23 cellular contexts compared by ENCODE assay signal in the genomic region with DNA sequence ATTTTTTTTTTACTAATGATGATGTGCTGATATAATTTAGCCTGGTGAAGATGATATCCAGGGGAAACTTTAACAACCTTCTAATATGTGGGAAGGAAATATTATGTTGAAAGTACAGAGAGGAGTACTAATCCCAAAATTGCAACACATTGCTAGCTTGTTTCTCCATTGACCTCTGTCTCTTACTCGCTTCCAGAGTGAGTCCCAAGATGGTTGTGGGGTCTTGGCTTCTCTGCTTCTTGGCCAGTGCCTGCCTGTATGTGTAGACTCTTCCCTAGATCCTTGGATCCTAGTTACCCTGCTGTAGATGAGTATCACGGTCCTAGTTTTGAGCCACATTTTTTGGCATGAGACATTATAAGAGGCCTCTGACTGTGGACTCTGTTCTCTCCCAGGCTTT. TPM values are rescaled to one million over a fixed set of nuclear protein-coding genes. Genes with fewer than 3 reads are reported as not detected.
A peak's percentile ranks its signal among the peaks of the same experiment; 100 is the strongest.
DNase-seq lines count a peak whose midpoint lies in the region; ATAC-seq and TF ChIP-seq lines count a peak whose summit lies in the region.
"Had no signal": no experiment of that assay in that cellular context is flagged by ENCODE, and none has a peak within 500 bp of the region (broad histone marks: within the 10 kb centered on the region; RNA-seq: fewer than 3 reads in every experiment).

No MANE protein-coding gene starts in this region.

- H3K27ac ChIP-seq in body of pancreas: no peak overlapping the region
- no peak overlapping the region for H3K27ac ChIP-seq in sigmoid colon
- peak overlapping the region; percentile 61 for H3K27ac ChIP-seq in vagina
- H3K27ac ChIP-seq: SJSA1 had no signal

- peak in 2 of 4 donors; percentile 14 to 36 for DNase-seq in body of pancreas
- DNase-seq in left cardiac atrium: peak; percentile 37
- DNase-seq in sigmoid colon: peak; percentile 74
- no peak for DNase-seq in vagina (ENCODE audit: extremely low spot score in 2 of 2)
- no peak for DNase-seq in T-helper 2 cell treated with Interferon-gamma antibody and Interleukin-4, amounts not matched to agents 5 μg/mL and 100 μg/mL, for 36 hours (ENCODE audit: low spot score)
- no peak for DNase-seq in kidney tubule cell (ENCODE audit: low spot score)
- DNase-seq: activated CD4-positive, alpha-beta T cell treated with anti-CD3 and anti-CD28 coated beads, Interleukin-2, amount 50 U/mL, for 48 hours; activated naive CD4-positive, alpha-beta T cell; activated naive CD8-positive, alpha-beta T cell treated with anti-CD3 and anti-CD28 coated beads, Interleukin-2, amount 50 U/mL, for 24 hours; activated T-cell treated with anti-CD3 and anti-CD28 coated beads, Interleukin-2, amount 50 U/mL, for 72 hours; EL; HFFc6; hypothalamus; NCI-H146; NCI-H226; posterior cingulate gyrus; stimulated activated CD4-positive, alpha-beta T cell treated with anti-CD3 and anti-CD28 coated beads, Interleukin-15, amount 100 ng/mL, for 24 hours; stimulated activated CD4-positive, alpha-beta T cell treated with anti-CD3 and anti-CD28 coated beads, Interleukin-4, amount 100 ng/mL, for 4 hours; T-helper 1 cell had no signal

- no peak overlapping the region for H3K4me3 Mint-ChIP-seq in T-helper 2 cell treated with Interferon-gamma antibody and Interleukin-4, amounts not matched to agents 5 μg/mL and 100 μg/mL, for 36 hours
- H3K4me3 Mint-ChIP-seq: activated naive CD8-positive, alpha-beta T cell treated with anti-CD3 and anti-CD28 coated beads, Interleukin-2, amount 50 U/mL, for 24 hours; activated T-cell treated with anti-CD3 and anti-CD28 coated beads, Interleukin-2, amount 50 U/mL, for 72 hours; HFFc6 had no signal

- TF ChIP-seq CTCF in body of pancreas (IDR thresholded peaks at IDR 0.05) (no peak), sigmoid colon (IDR thresholded peaks at IDR 0.05) (no peak), vagina (IDR thresholded peaks at IDR 0.05) (no peak)

- H3K27me3 ChIP-seq in body of pancreas (no peaks in the 10 kb centered on the region), sigmoid colon (no peaks in the 10 kb centered on the region), vagina (no peaks in the 10 kb centered on the region)
- H3K27me3 ChIP-seq: esophagus muscularis mucosa, SJSA1 had no signal

- no peaks in the 10 kb centered on the region for H3K36me3 Mint-ChIP-seq in T-helper 2 cell treated with Interferon-gamma antibody and Interleukin-4, amounts not matched to agents 5 μg/mL and 100 μg/mL, for 36 hours (ENCODE audit: low read depth)

- no peaks in the 10 kb centered on the region for H3K9me3 Mint-ChIP-seq in T-helper 2 cell treated with Interferon-gamma antibody and Interleukin-4, amounts not matched to agents 5 μg/mL and 100 μg/mL, for 36 hours
- H3K9me3 Mint-ChIP-seq: activated naive CD8-positive, alpha-beta T cell treated with anti-CD3 and anti-CD28 coated beads, Interleukin-2, amount 50 U/mL, for 24 hours; activated T-cell treated with anti-CD3 and anti-CD28 coated beads, Interleukin-2, amount 50 U/mL, for 72 hours; HFFc6 had no signal

- no peak overlapping the region for H3K4me3 ChIP-seq in body of pancreas
- no peak overlapping the region for H3K4me3 ChIP-seq in sigmoid colon
- H3K4me3 ChIP-seq in vagina: no peak overlapping the region
- H3K4me3 ChIP-seq: esophagus muscularis mucosa, GM12878, SJSA1 had no signal

- no peak overlapping the region for H3K27ac Mint-ChIP-seq in T-helper 2 cell treated with Interferon-gamma antibody and Interleukin-4, amounts not matched to agents 5 μg/mL and 100 μg/mL, for 36 hours
- H3K27ac Mint-ChIP-seq: activated naive CD8-positive, alpha-beta T cell treated with anti-CD3 and anti-CD28 coated beads, Interleukin-2, amount 50 U/mL, for 24 hours; activated T-cell treated with anti-CD3 and anti-CD28 coated beads, Interleukin-2, amount 50 U/mL, for 72 hours; HFFc6 had no signal

- TF ChIP-seq EP300 in sigmoid colon (IDR thresholded peaks at IDR 0.05): no peak

- no peaks in the 10 kb centered on the region for H3K9me3 ChIP-seq in body of pancreas
- no peaks in the 10 kb centered on the region for H3K9me3 ChIP-seq in sigmoid colon
- no peaks in the 10 kb centered on the region for H3K9me3 ChIP-seq in vagina
- H3K9me3 ChIP-seq: esophagus muscularis mucosa, SJSA1 had no signal

- intact Hi-C loops in body of pancreas (cut with DNase I) (no loop called here), left cardiac atrium (cut with DNase I) (no loop called here), sigmoid colon (cut with DNase I) (no loop called here), vagina (cut with DNase I) (no loop called here)

- H3K27me3 Mint-ChIP-seq in T-helper 2 cell treated with Interferon-gamma antibody and Interleukin-4, amounts not matched to agents 5 μg/mL and 100 μg/mL, for 36 hours (ENCODE audit: low read depth): no peaks in the 10 kb centered on the region

- H3K4me1 Mint-ChIP-seq in T-helper 2 cell treated with Interferon-gamma antibody and Interleukin-4, amounts not matched to agents 5 μg/mL and 100 μg/mL, for 36 hours (ENCODE audit: low read depth): no peaks in the 10 kb centered on the region
- H3K4me1 Mint-ChIP-seq: activated naive CD8-positive, alpha-beta T cell treated with anti-CD3 and anti-CD28 coated beads, Interleukin-2, amount 50 U/mL, for 24 hours had no signal

- ATAC-seq in body of pancreas (peak; percentile 64), left cardiac atrium (peak in 1 of 2 donors; percentile 90), GM21515 (IDR thresholded peaks at IDR 0.05; ENCODE audit: unreplicated experiment) (no peak)
- ATAC-seq: activated naive CD8-positive, alpha-beta T cell treated with anti-CD3 and anti-CD28 coated beads, Interleukin-2, amount 50 U/mL, for 24 hours; activated T-cell treated with anti-CD3 and anti-CD28 coated beads, Interleukin-2, amount 50 U/mL, for 72 hours; GM12878 had no signal

- no peaks in the 10 kb centered on the region for H3K4me1 ChIP-seq in body of pancreas
- peaks cover 0 to 3% (median 2%) of the 10 kb centered on the region in 4 donors for H3K4me1 ChIP-seq in sigmoid colon
- no peaks in the 10 kb centered on the region for H3K4me1 ChIP-seq in vagina
- H3K4me1 ChIP-seq: esophagus muscularis mucosa, SJSA1 had no signal

- TF ChIP-seq POLR2A in body of pancreas (IDR thresholded peaks at IDR 0.05) (no peak), sigmoid colon (IDR thresholded peaks at IDR 0.05) (no peak), vagina (IDR thresholded peaks at IDR 0.05) (no peak)

- H3K36me3 ChIP-seq in body of pancreas (replicated peaks in 1 of 2; ENCODE audit: insufficient read depth in 1 of 2, low read depth in 2 of 2): no peaks in the 10 kb centered on the region
- no peaks in the 10 kb centered on the region for H3K36me3 ChIP-seq in sigmoid colon
- no peaks in the 10 kb centered on the region for H3K36me3 ChIP-seq in vagina
- H3K36me3 ChIP-seq: esophagus muscularis mucosa, SJSA1 had no signal

- 78 to 83% methylated on average over 2 of the region's 2 CpGs for WGBS in body of pancreas, 2 donors
- WGBS in sigmoid colon, 2 donors: 85 to 88% methylated on average over 2 of the region's 2 CpGs

RNA-seq across cellular contexts. Expression of a gene that starts 17.5 kb away (rescaled TPM):
- under 1 TPM; 0.33 to 0.78 TPM for total RNA-seq in body of pancreas
- 1 to 10 TPM; 3.6 to 6.2 TPM for total RNA-seq in left cardiac atrium
- total RNA-seq in sigmoid colon: 1 to 10 TPM; 1.1 to 3.1 (median 2.3) TPM
- under 1 TPM in 2 of 3 donors, not detected in 1; 0.51 to 0.60 TPM for polyA plus RNA-seq in sigmoid colon
- total RNA-seq in vagina: 5.2 TPM
- total RNA-seq: GM12878 had no signal

Comparison
In these comparisons a context has a peak if more than half of its experiments do, and no peak if none do; other contexts are left out.
1. DNase-seq: peak in left cardiac atrium (single experiment) and sigmoid colon (single experiment); none in vagina (0 of 2), T-helper 2 cell treated with Interferon-gamma antibody and Interleukin-4, amounts not matched to agents 5 μg/mL and 100 μg/mL, for 36 hours (single experiment) and kidney tubule cell (single experiment).